ENCODE assay signal across 9 cellular contexts in genomic region chr5:119355244-119355635, GRCh38. TPM values are rescaled to one million over a fixed set of nuclear protein-coding genes. Genes with fewer than 3 reads are reported as not detected.
A peak's percentile ranks its signal among the peaks of the same experiment; 100 is the strongest.
DNase-seq lines count a peak whose midpoint lies in the region; ATAC-seq and TF ChIP-seq lines count a peak whose summit lies in the region.
"Had no signal": no experiment of that assay in that cellular context is flagged by ENCODE, and none has a peak within 500 bp of the region (broad histone marks: within the 10 kb centered on the region; RNA-seq: fewer than 3 reads in every experiment).

No MANE protein-coding gene starts in this region.

- no peak for TF ChIP-seq CTCF in MM.1S (IDR thresholded peaks at IDR 0.05; ENCODE audit: low read length)

- intact Hi-C loops in naive thymus-derived CD4-positive, alpha-beta T cell (cut with micrococcal nuclease), result loop anchor here (1.0 to 5.0 kb wide), 7 partner anchors 9 to 283 kb away; partner anchors contain the start of gene DMXL1 (in 1 of the 2)

- no peak overlapping the region for H3K9ac ChIP-seq in MM.1S (ENCODE audit: low read length)

- peaks cover 66 to 100% (median 97%) of the 10 kb centered on the region in 7 donors for H3K4me1 Mint-ChIP-seq in naive thymus-derived CD4-positive, alpha-beta T cell

- DNase-seq in activated gamma-delta T cell treated with Interleukin-2 at 50 U/mL for 16 hours, result peak; percentile 33
- DNase-seq in activated gamma-delta T cell (lab: John Stamatoyannopoulos, UW), result no peak
- DNase-seq in T follicular helper cell (ENCODE audit: low read depth), result peak; percentile 37
- DNase-seq in naive thymus-derived CD4-positive, alpha-beta T cell, result peak in 2 of 9 donors; percentile 28 to 38
- no peak for DNase-seq in MM.1S
- DNase-seq in AG20443 (ENCODE audit: low spot score), result no peak
- DNase-seq in pons (ENCODE audit: low spot score), result no peak
- DNase-seq: DND-41 had no signal

- H3K9me2 ChIP-seq in MM.1S (replicated peaks; ENCODE audit: insufficient read depth, low read length), result no peaks in the 10 kb centered on the region

- CTCF ChIA-PET in naive thymus-derived CD4-positive, alpha-beta T cell (lab: Charles Lee), result interaction anchor here (0.7 to 3.0 kb wide), 3 partner anchors 12 to 65 kb away, joined by 3 to 12 read pairs (median 3); no protein-coding TSS in a partner anchor

- no peaks in the 10 kb centered on the region for H3K36me3 ChIP-seq in ectodermal cell (ENCODE audit: control insufficient read depth, insufficient read depth, low read length)
- peaks cover 0 to 3% (median 0%) of the 10 kb centered on the region in 3 experiments for H3K36me3 ChIP-seq in naive thymus-derived CD4-positive, alpha-beta T cell (ENCODE audit: control insufficient read depth in 2 of 3, insufficient read depth in 3 of 3, low read length in 3 of 3)
- H3K36me3 ChIP-seq in MM.1S (replicated peaks; ENCODE audit: insufficient read depth, low read length), result peaks cover 5% of the 10 kb centered on the region; the same call in 1 of the 2 replicates

- peaks cover 71% of the 10 kb centered on the region for H4K20me1 ChIP-seq in MM.1S (ENCODE audit: insufficient read depth, low read length)

- POLR2A ChIA-PET in naive thymus-derived CD4-positive, alpha-beta T cell (lab: Charles Lee), result interaction anchor here (0.9 to 3.8 kb wide), 5 partner anchors 11 to 45 kb away, joined by 3 to 41 read pairs (median 4); no protein-coding TSS in a partner anchor

- H3K27me3 ChIP-seq in ectodermal cell (ENCODE audit: control insufficient read depth, insufficient read depth, low read length, poor library complexity, severe bottlenecking) (peaks cover 33% of the 10 kb centered on the region), MM.1S (replicated peaks; ENCODE audit: insufficient read depth, low read length) (no peaks in the 10 kb centered on the region)
- H3K27me3 ChIP-seq in naive thymus-derived CD4-positive, alpha-beta T cell (ENCODE audit: control insufficient read depth in 2 of 2, insufficient read depth in 2 of 2, low read length in 2 of 2), result no peaks in the 10 kb centered on the region

- peak overlapping the region; percentile 81 to 98 (median 90) for H3K4me3 Mint-ChIP-seq in naive thymus-derived CD4-positive, alpha-beta T cell

- no peak overlapping the region for H2AFZ ChIP-seq in MM.1S (ENCODE audit: low read length)

- H3K79me2 ChIP-seq in MM.1S (ENCODE audit: low read length), result peaks cover 100% of the 10 kb centered on the region

- H3K27ac ChIP-seq in ectodermal cell (ENCODE audit: insufficient read depth, low read depth, low read length, poor library complexity, severe bottlenecking), result no peak overlapping the region
- peak overlapping the region; percentile 55 for H3K27ac ChIP-seq in naive thymus-derived CD4-positive, alpha-beta T cell (ENCODE audit: low read depth, low read length)
- no peak overlapping the region for H3K27ac ChIP-seq in MM.1S (ENCODE audit: low read length)

- H3K9me3 ChIP-seq in ectodermal cell (ENCODE audit: control insufficient read depth, low read length), result no peaks in the 10 kb centered on the region
- no peaks in the 10 kb centered on the region for H3K9me3 ChIP-seq in naive thymus-derived CD4-positive, alpha-beta T cell (ENCODE audit: control insufficient read depth in 2 of 3, low read length in 3 of 3)
- no peaks in the 10 kb centered on the region for H3K9me3 ChIP-seq in MM.1S (replicated peaks; ENCODE audit: insufficient read depth, low read length)

- peak; percentile 52 for ATAC-seq in naive thymus-derived CD4-positive, alpha-beta T cell

- H3K36me3 Mint-ChIP-seq in naive thymus-derived CD4-positive, alpha-beta T cell, result peaks cover 0 to 14% (median 4%) of the 10 kb centered on the region in 5 donors

- no peaks in the 10 kb centered on the region for H3K9me3 Mint-ChIP-seq in naive thymus-derived CD4-positive, alpha-beta T cell

- H3K27ac Mint-ChIP-seq in naive thymus-derived CD4-positive, alpha-beta T cell, result peak overlapping the region; percentile 21 to 96 (median 90)

- peaks cover 25% of the 10 kb centered on the region for H3F3A ChIP-seq in MM.1S (ENCODE audit: insufficient read depth, low read length)

- no peaks in the 10 kb centered on the region for H3K27me3 Mint-ChIP-seq in naive thymus-derived CD4-positive, alpha-beta T cell

- H3K4me1 ChIP-seq in ectodermal cell (ENCODE audit: control insufficient read depth, insufficient read depth, low read length) (no peaks in the 10 kb centered on the region), MM.1S (ENCODE audit: low read length) (peaks cover 30% of the 10 kb centered on the region)
- H3K4me1 ChIP-seq in naive thymus-derived CD4-positive, alpha-beta T cell (ENCODE audit: control insufficient read depth in 2 of 2, insufficient read depth in 2 of 2, low read length in 2 of 2), result peaks cover 73 to 86% of the 10 kb centered on the region in 2 donors

- H3K4me3 ChIP-seq in ectodermal cell (ENCODE audit: insufficient read depth, low read depth, low read length) (peak overlapping the region; percentile 41), MM.1S (ENCODE audit: low read length) (no peak overlapping the region)
- H3K4me3 ChIP-seq in naive thymus-derived CD4-positive, alpha-beta T cell (ENCODE audit: low read length), result peak overlapping the region; percentile 53

- WGBS in ectodermal cell, 2 experiments, result 22 to 26% methylated on average over 12 of the region's 12 CpGs

- H3K4me2 ChIP-seq in MM.1S (ENCODE audit: low read depth, low read length), result no peak overlapping the region

RNA-seq across cellular contexts. Expression of gene TNFAIP8, which starts 0.6 kb away (rescaled TPM):
- polyA plus RNA-seq in ectodermal cell (2013, experiment 1 of 4), result 20.4 TPM
- polyA plus RNA-seq in ectodermal cell (2013, experiment 2 of 4), result 19.3 TPM
- polyA plus RNA-seq in ectodermal cell (2013, experiment 3 of 4), result 17.4 TPM
- 15.9 TPM for polyA plus RNA-seq in ectodermal cell (2013, experiment 4 of 4)
- total RNA-seq in naive thymus-derived CD4-positive, alpha-beta T cell, result 100 to 1,000 TPM; 102 to 162 (median 130) TPM
- polyA plus RNA-seq in naive thymus-derived CD4-positive, alpha-beta T cell, result 100 to 1,000 TPM; 261 to 285 TPM

Comparison
In these comparisons a context has a peak if more than half of its experiments do, and no peak if none do; other contexts are left out.
1. DNase-seq: peak in activated gamma-delta T cell treated with Interleukin-2 at 50 U/mL for 16 hours (single experiment) and T follicular helper cell (single experiment); none in activated gamma-delta T cell (single experiment), MM.1S (single experiment), AG20443 (single experiment) and pons (single experiment).